ENCODE assay signal across 28 cellular contexts in genomic region chr4:152686452-152687013, GRCh38.
"Had no signal": no experiment of that assay in that cellular context is flagged by ENCODE, and none has a peak within 500 bp of the region (broad histone marks: within the 10 kb centered on the region; RNA-seq: fewer than 3 reads in every experiment).

No MANE protein-coding gene starts in this region.

- H3K27me3 Mint-ChIP-seq: dendritic cell treated with granulocyte-macrophage colony-stimulating factor and Interleukin-4, amounts not matched to agents 40 ng/mL and 50 ng/mL, for 4 days had no signal

- DNase-seq: activated CD4-positive, alpha-beta memory T cell treated with anti-CD3 and anti-CD28 coated beads for 36 hours; activated CD4-positive, alpha-beta T cell treated with anti-CD3 and anti-CD28 coated beads for 48 hours; activated CD8-positive, alpha-beta memory T cell treated with anti-CD3 and anti-CD28 coated beads, Interleukin-2, amount 10 ng/mL, durations not matched to agents 7 days and 5 days; activated gamma-delta T cell; activated naive CD4-positive, alpha-beta T cell treated with anti-CD3 and anti-CD28 coated beads, Interleukin-2, amount 50 U/mL, for 16 hours; activated naive CD8-positive, alpha-beta T cell treated with anti-CD3 and anti-CD28 coated beads, Interleukin-2, amount 50 U/mL, for 24 hours; effector CD8-positive, alpha-beta T cell; foreskin melanocyte; glutamatergic neuron; immature natural killer cell; pancreas; right lobe of liver; stimulated activated CD4-positive, alpha-beta T cell treated with anti-CD3 and anti-CD28 coated beads, Interleukin-15, amount 100 ng/mL, for 24 hours; stimulated activated naive CD4-positive, alpha-beta T cell treated with Interleukin-2 at 50 U/mL for 16 hours; T-helper 1 cell; T1000 had no signal

- H3K4me3 Mint-ChIP-seq: activated CD4-positive, alpha-beta memory T cell treated with anti-CD3 and anti-CD28 coated beads for 36 hours; activated CD8-positive, alpha-beta memory T cell treated with anti-CD3 and anti-CD28 coated beads, Interleukin-2, amount 10 ng/mL, durations not matched to agents 7 days and 5 days; activated naive CD8-positive, alpha-beta T cell treated with anti-CD3 and anti-CD28 coated beads, Interleukin-2, amount 50 U/mL, for 24 hours; activated T-helper 1 cell treated with anti-CD3 and anti-CD28 coated beads, Interleukin-12 subunit alpha, Interleukin-12 subunit beta, Interleukin-2, Interleukin-4 antibody, amounts not matched to agents 30 ng/mL and 10 ng/mL and 1 ng/mL, durations not matched to agents 14 hours and 24 hours and 36 hours; dendritic cell treated with granulocyte-macrophage colony-stimulating factor and Interleukin-4, amounts not matched to agents 40 ng/mL and 50 ng/mL, for 4 days; immature natural killer cell; nephron; type B pancreatic cell had no signal

- H3K36me3 ChIP-seq: pancreas, right lobe of liver, thoracic aorta, vagina had no signal

- H3K4me1 Mint-ChIP-seq: immature natural killer cell, nephron had no signal

- H3K36me3 Mint-ChIP-seq: activated CD4-positive, alpha-beta memory T cell treated with anti-CD3 and anti-CD28 coated beads for 36 hours; immature natural killer cell; type B pancreatic cell had no signal

- H3K79me2 ChIP-seq: hepatocyte had no signal

- H3K9me3 Mint-ChIP-seq: activated CD4-positive, alpha-beta memory T cell treated with anti-CD3 and anti-CD28 coated beads for 36 hours; activated naive CD8-positive, alpha-beta T cell treated with anti-CD3 and anti-CD28 coated beads, Interleukin-2, amount 50 U/mL, for 24 hours; activated T-helper 1 cell treated with anti-CD3 and anti-CD28 coated beads, Interleukin-12 subunit alpha, Interleukin-12 subunit beta, Interleukin-2, Interleukin-4 antibody, amounts not matched to agents 30 ng/mL and 10 ng/mL and 1 ng/mL, durations not matched to agents 14 hours and 24 hours and 36 hours; dendritic cell treated with granulocyte-macrophage colony-stimulating factor and Interleukin-4, amounts not matched to agents 40 ng/mL and 50 ng/mL, for 4 days; immature natural killer cell; nephron; type B pancreatic cell had no signal

- ATAC-seq: activated CD8-positive, alpha-beta memory T cell treated with anti-CD3 and anti-CD28 coated beads, Interleukin-2, amount 10 ng/mL, durations not matched to agents 7 days and 5 days; activated naive CD8-positive, alpha-beta T cell treated with anti-CD3 and anti-CD28 coated beads, Interleukin-2, amount 50 U/mL, for 24 hours; esophagus mucosa; left lobe of liver; pancreas; right lobe of liver had no signal

- H3K9me3 ChIP-seq: pancreas, right lobe of liver, thoracic aorta, vagina had no signal

- H3K27ac Mint-ChIP-seq: activated CD4-positive, alpha-beta memory T cell treated with anti-CD3 and anti-CD28 coated beads for 36 hours; activated CD8-positive, alpha-beta memory T cell treated with anti-CD3 and anti-CD28 coated beads, Interleukin-2, amount 10 ng/mL, durations not matched to agents 7 days and 5 days; activated naive CD8-positive, alpha-beta T cell treated with anti-CD3 and anti-CD28 coated beads, Interleukin-2, amount 50 U/mL, for 24 hours; activated T-helper 1 cell treated with anti-CD3 and anti-CD28 coated beads, Interleukin-12 subunit alpha, Interleukin-12 subunit beta, Interleukin-2, Interleukin-4 antibody, amounts not matched to agents 30 ng/mL and 10 ng/mL and 1 ng/mL, durations not matched to agents 14 hours and 24 hours and 36 hours; dendritic cell treated with granulocyte-macrophage colony-stimulating factor and Interleukin-4, amounts not matched to agents 40 ng/mL and 50 ng/mL, for 4 days; immature natural killer cell; nephron; type B pancreatic cell had no signal

- H3K27ac ChIP-seq: hepatocyte, pancreas, right lobe of liver, thoracic aorta, vagina had no signal

- H3K4me3 ChIP-seq: hepatocyte, lung, pancreas, right lobe of liver, smooth muscle cell, thoracic aorta, vagina had no signal

- H3K27me3 ChIP-seq: hepatocyte, pancreas, right lobe of liver, vagina had no signal

- H2AFZ ChIP-seq: hepatocyte had no signal

- FAIRE-seq: endothelial cell of umbilical vein, pancreas had no signal

- H3K4me1 ChIP-seq: pancreas, right lobe of liver, vagina had no signal

- H3K4me2 ChIP-seq: hepatocyte, smooth muscle cell had no signal
